ENCODE assay signal across 14 cellular contexts in genomic region chr2:113822087-113822805, GRCh38.
DNase-seq lines count a peak whose midpoint lies in the region; ATAC-seq and TF ChIP-seq lines count a peak whose summit lies in the region.
"Had no signal": no experiment of that assay in that cellular context is flagged by ENCODE, and none has a peak within 500 bp of the region (broad histone marks: within the 10 kb centered on the region; RNA-seq: fewer than 3 reads in every experiment).

No MANE protein-coding gene starts in this region.

- no peak overlapping the region for H3K27ac ChIP-seq in neural progenitor cell
- H3K27ac ChIP-seq: RWPE1 had no signal

- DNase-seq in Caki2 (ENCODE audit: low read depth) (peak; percentile 86), M059J (ENCODE audit: low read depth) (peak; percentile 28), fibroblast of mammary gland (ENCODE audit: low read depth) (peak; percentile 7), neural progenitor cell (ENCODE audit: low spot score) (no peak), RKO (ENCODE audit: low spot score) (no peak), NCI-H2107 treated with DMSO at 0.1 percent for 48 hours (lab: John Stamatoyannopoulos, UW; ENCODE audit: unreplicated experiment) (no peak), amniotic stem cell (lab: John Stamatoyannopoulos, UW) (no peak)
- DNase-seq: CD8-positive, alpha-beta T cell; DMS 273 treated with DMSO at 0.1 percent for 48 hours; NCI-H1048; NCI-H1694 treated with DMSO at 0.1 percent for 48 hours; NCI-H446 had no signal

- peaks cover under 1% of the 10 kb centered on the region for H3K9me3 Mint-ChIP-seq in neural progenitor cell
- H3K9me3 Mint-ChIP-seq: CD8-positive, alpha-beta T cell had no signal

- peaks cover 4% of the 10 kb centered on the region for H3F3A ChIP-seq in neural progenitor cell (ENCODE audit: low read depth)

- H3K79me2 ChIP-seq in neural progenitor cell (ENCODE audit: low read depth): no peaks in the 10 kb centered on the region

- H3K4me1 ChIP-seq in neural progenitor cell: peaks cover 22% of the 10 kb centered on the region

- no peaks in the 10 kb centered on the region for H3K36me3 ChIP-seq in neural progenitor cell

- no peaks in the 10 kb centered on the region for H3K27me3 ChIP-seq in neural progenitor cell

- H3K9me3 ChIP-seq in neural progenitor cell (ENCODE audit: low read depth): no peaks in the 10 kb centered on the region

- H3K4me3 Mint-ChIP-seq in neural progenitor cell: no peak overlapping the region
- H3K4me3 Mint-ChIP-seq: CD8-positive, alpha-beta T cell had no signal

- in situ Hi-C loops in Caki2 (cut with HindIII; ENCODE audit: low pct_unique_long_range_greater_than_20kb, low sequenced_read_pairs): no loop called here

- H3K4me3 ChIP-seq in fibroblast of mammary gland (ENCODE audit: control insufficient read depth, low read depth, low read length) (no peak overlapping the region), neural progenitor cell (no peak overlapping the region)

- H3K27ac Mint-ChIP-seq in neural progenitor cell: peak overlapping the region; percentile 51
- H3K27ac Mint-ChIP-seq: CD8-positive, alpha-beta T cell had no signal

- H3K9ac ChIP-seq in neural progenitor cell: no peak overlapping the region

- TF ChIP-seq CTCF in fibroblast of mammary gland (conservative IDR thresholded peaks at IDR 0.05; ENCODE audit: control insufficient read depth, insufficient read depth, low read depth, low read length) (no peak), neural progenitor cell (IDR thresholded peaks at IDR 0.05) (no peak)

- H3K4me2 ChIP-seq in neural progenitor cell: no peak overlapping the region

- no peak for ATAC-seq in HG03097 (IDR thresholded peaks at IDR 0.05; ENCODE audit: low FRiP score, unreplicated experiment)
- ATAC-seq: CD8-positive, alpha-beta T cell had no signal

- H2AFZ ChIP-seq in neural progenitor cell (replicated peaks): no peak overlapping the region

- no peaks in the 10 kb centered on the region for H4K20me1 ChIP-seq in neural progenitor cell (ENCODE audit: low read depth)

- no peaks in the 10 kb centered on the region for H3K36me3 Mint-ChIP-seq in neural progenitor cell
- H3K36me3 Mint-ChIP-seq: CD8-positive, alpha-beta T cell had no signal

- H3K4me1 Mint-ChIP-seq in neural progenitor cell: peaks cover 34% of the 10 kb centered on the region

- H3K27me3 Mint-ChIP-seq in neural progenitor cell (ENCODE audit: insufficient read depth, low read depth): peaks cover 2% of the 10 kb centered on the region

Comparison
In these comparisons a context has a peak if more than half of its experiments do, and no peak if none do; other contexts are left out.
1. DNase-seq: peak in Caki2 (single experiment), M059J (single experiment) and fibroblast of mammary gland (single experiment); none in neural progenitor cell (single experiment), RKO (single experiment), NCI-H2107 treated with DMSO at 0.1 percent for 48 hours (single experiment) and amniotic stem cell (single experiment).